30 cellular contexts compared by ENCODE assay signal in the genomic region with DNA sequence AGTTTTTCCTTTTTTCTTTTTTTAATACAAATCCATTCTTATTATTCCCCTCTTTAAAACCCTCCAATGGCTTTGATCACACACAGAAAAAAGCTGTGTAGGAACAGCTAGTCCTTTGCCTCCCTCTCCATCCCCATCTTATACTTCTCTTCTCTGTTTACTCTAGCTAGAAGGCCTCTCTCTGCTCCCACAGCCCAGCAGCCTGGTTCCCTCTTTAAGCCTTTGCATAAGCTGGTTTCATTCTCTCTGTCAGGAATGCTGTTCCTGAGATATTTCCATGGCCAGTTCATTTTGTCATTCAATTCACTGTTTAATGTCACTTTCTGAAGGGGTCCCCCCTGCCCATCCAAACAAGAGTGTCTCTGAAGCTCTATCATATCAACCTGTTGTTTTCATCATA.
"Had no signal": no experiment of that assay in that cellular context is flagged by ENCODE, and none has a peak within 500 bp of the region (broad histone marks: within the 10 kb centered on the region; RNA-seq: fewer than 3 reads in every experiment).

No MANE protein-coding gene starts in this region.

- ATAC-seq: naive thymus-derived CD4-positive, alpha-beta T cell; natural killer cell; psoas muscle; right cardiac atrium; right lobe of liver; stimulated activated effector memory CD8-positive, alpha-beta T cell treated with anti-CD3 and anti-CD28 coated beads, Interleukin-12 subunit alpha, Interleukin-12 subunit beta, amount 100 ng/mL, for 72 hours; stimulated activated naive B cell treated with anti-CD40 and anti-IgM and Interleukin-4, amounts not matched to agents 10 μg/mL and 1 μg/mL and 100 μg/mL, for 72 hours had no signal

- DNase-seq: naive thymus-derived CD4-positive, alpha-beta T cell; natural killer cell; occipital lobe; ovary; posterior cingulate gyrus; psoas muscle; right cardiac atrium; right lobe of liver; sigmoid colon; small intestine; spleen; stimulated activated CD4-positive, alpha-beta T cell treated with anti-CD3 and anti-CD28 coated beads, Interleukin-12 subunit alpha, Interleukin-12 subunit beta, amount 100 ng/mL, for 4 hours; stimulated activated CD4-positive, alpha-beta T cell treated with anti-CD3 and anti-CD28 coated beads, Interleukin-2, amount 100 ng/mL, for 24 hours; stimulated activated CD4-positive, alpha-beta T cell treated with anti-CD3 and anti-CD28 coated beads, Interleukin-2, amount 100 ng/mL, for 48 hours; stimulated activated CD4-positive, alpha-beta T cell treated with anti-CD3 and anti-CD28 coated beads, Interleukin-4, amount 100 ng/mL, for 24 hours; stimulated activated naive B cell treated with anti-CD40 and anti-IgM and Interleukin-4, amounts not matched to agents 10 μg/mL and 1 μg/mL and 100 μg/mL, for 72 hours; stimulated activated naive CD4-positive, alpha-beta T cell treated with Interleukin-2 at 50 U/mL for 16 hours; stomach; thyroid gland; trophoblast cell; upper lobe of left lung had no signal

- H3K9ac ChIP-seq: parathyroid adenoma had no signal

- H3K27me3 ChIP-seq: ovary, right lobe of liver, sigmoid colon, spleen, stomach, thyroid gland, tibial nerve, upper lobe of left lung, vagina had no signal

- H3K27ac ChIP-seq: ovary, parathyroid adenoma, psoas muscle, right lobe of liver, sigmoid colon, spleen, stomach, thoracic aorta, thyroid gland, tibial nerve, upper lobe of left lung, vagina had no signal

- H2AFZ ChIP-seq: parathyroid adenoma had no signal

- H3K27me3 Mint-ChIP-seq: naive thymus-derived CD4-positive, alpha-beta T cell; stimulated activated naive B cell treated with anti-CD40 and anti-IgM and Interleukin-4, amounts not matched to agents 10 μg/mL and 1 μg/mL and 100 μg/mL, for 72 hours; stimulated activated naive CD8-positive, alpha-beta T cell treated with anti-CD3 and anti-CD28 coated beads, Interleukin-15, Interleukin-2, amounts not matched to agents 100 ng/mL and 50 ng/mL, for 24 hours had no signal

- H3K27ac Mint-ChIP-seq: naive thymus-derived CD4-positive, alpha-beta T cell; natural killer cell; nephron; progenitor cell of endocrine pancreas; stimulated activated effector memory CD8-positive, alpha-beta T cell treated with anti-CD3 and anti-CD28 coated beads, Interleukin-12 subunit alpha, Interleukin-12 subunit beta, amount 100 ng/mL, for 72 hours; stimulated activated naive B cell treated with anti-CD40 and anti-IgM and Interleukin-4, amounts not matched to agents 10 μg/mL and 1 μg/mL and 100 μg/mL, for 72 hours; stimulated activated naive CD8-positive, alpha-beta T cell treated with anti-CD3 and anti-CD28 coated beads, Interleukin-15, Interleukin-2, amounts not matched to agents 100 ng/mL and 50 ng/mL, for 24 hours had no signal

- H3K4me1 ChIP-seq: parathyroid adenoma, psoas muscle, right lobe of liver, sigmoid colon, spleen, stomach, thyroid gland, tibial nerve, upper lobe of left lung, vagina had no signal

- H3K36me3 ChIP-seq: ovary, right lobe of liver, sigmoid colon, spleen, stomach, thoracic aorta, thyroid gland, tibial nerve, upper lobe of left lung, vagina had no signal

- H3K79me2 ChIP-seq: parathyroid adenoma had no signal

- H3K4me1 Mint-ChIP-seq: naive thymus-derived CD4-positive, alpha-beta T cell; natural killer cell; nephron; neural crest cell; stimulated activated effector memory CD8-positive, alpha-beta T cell treated with anti-CD3 and anti-CD28 coated beads, Interleukin-12 subunit alpha, Interleukin-12 subunit beta, amount 100 ng/mL, for 72 hours; stimulated activated naive B cell treated with anti-CD40 and anti-IgM and Interleukin-4, amounts not matched to agents 10 μg/mL and 1 μg/mL and 100 μg/mL, for 72 hours had no signal

- H3K36me3 Mint-ChIP-seq: naive thymus-derived CD4-positive, alpha-beta T cell; natural killer cell; stimulated activated effector memory CD8-positive, alpha-beta T cell treated with anti-CD3 and anti-CD28 coated beads, Interleukin-12 subunit alpha, Interleukin-12 subunit beta, amount 100 ng/mL, for 72 hours; stimulated activated naive B cell treated with anti-CD40 and anti-IgM and Interleukin-4, amounts not matched to agents 10 μg/mL and 1 μg/mL and 100 μg/mL, for 72 hours had no signal

- H3K4me3 Mint-ChIP-seq: naive thymus-derived CD4-positive, alpha-beta T cell; natural killer cell; nephron; neural crest cell; stimulated activated effector memory CD8-positive, alpha-beta T cell treated with anti-CD3 and anti-CD28 coated beads, Interleukin-12 subunit alpha, Interleukin-12 subunit beta, amount 100 ng/mL, for 72 hours; stimulated activated naive B cell treated with anti-CD40 and anti-IgM and Interleukin-4, amounts not matched to agents 10 μg/mL and 1 μg/mL and 100 μg/mL, for 72 hours; stimulated activated naive CD8-positive, alpha-beta T cell treated with anti-CD3 and anti-CD28 coated beads, Interleukin-15, Interleukin-2, amounts not matched to agents 100 ng/mL and 50 ng/mL, for 24 hours had no signal

- H3K4me3 ChIP-seq: ovary, psoas muscle, right lobe of liver, sigmoid colon, spleen, stomach, thoracic aorta, thyroid gland, tibial nerve, upper lobe of left lung, vagina had no signal

- H3K9me3 Mint-ChIP-seq: naive thymus-derived CD4-positive, alpha-beta T cell; natural killer cell; nephron; stimulated activated naive B cell treated with anti-CD40 and anti-IgM and Interleukin-4, amounts not matched to agents 10 μg/mL and 1 μg/mL and 100 μg/mL, for 72 hours; stimulated activated naive CD8-positive, alpha-beta T cell treated with anti-CD3 and anti-CD28 coated beads, Interleukin-15, Interleukin-2, amounts not matched to agents 100 ng/mL and 50 ng/mL, for 24 hours had no signal

- H3K9me3 ChIP-seq: ovary, psoas muscle, right lobe of liver, sigmoid colon, spleen, stomach, thoracic aorta, thyroid gland, tibial nerve, upper lobe of left lung, vagina had no signal
